Comparison of ENCODE assay signal across 1 cellular context in genomic region chr15:29820802-29821160, GRCh38.
TF ChIP-seq lines count a peak whose summit lies in the region.

No MANE protein-coding gene starts in this region.

TF ChIP-seq in GM23338, 12 proteins besides CTCF, POLR2A, EP300 and RAD21 (continued from another document):
- TF ChIP-seq, protein P1, sequence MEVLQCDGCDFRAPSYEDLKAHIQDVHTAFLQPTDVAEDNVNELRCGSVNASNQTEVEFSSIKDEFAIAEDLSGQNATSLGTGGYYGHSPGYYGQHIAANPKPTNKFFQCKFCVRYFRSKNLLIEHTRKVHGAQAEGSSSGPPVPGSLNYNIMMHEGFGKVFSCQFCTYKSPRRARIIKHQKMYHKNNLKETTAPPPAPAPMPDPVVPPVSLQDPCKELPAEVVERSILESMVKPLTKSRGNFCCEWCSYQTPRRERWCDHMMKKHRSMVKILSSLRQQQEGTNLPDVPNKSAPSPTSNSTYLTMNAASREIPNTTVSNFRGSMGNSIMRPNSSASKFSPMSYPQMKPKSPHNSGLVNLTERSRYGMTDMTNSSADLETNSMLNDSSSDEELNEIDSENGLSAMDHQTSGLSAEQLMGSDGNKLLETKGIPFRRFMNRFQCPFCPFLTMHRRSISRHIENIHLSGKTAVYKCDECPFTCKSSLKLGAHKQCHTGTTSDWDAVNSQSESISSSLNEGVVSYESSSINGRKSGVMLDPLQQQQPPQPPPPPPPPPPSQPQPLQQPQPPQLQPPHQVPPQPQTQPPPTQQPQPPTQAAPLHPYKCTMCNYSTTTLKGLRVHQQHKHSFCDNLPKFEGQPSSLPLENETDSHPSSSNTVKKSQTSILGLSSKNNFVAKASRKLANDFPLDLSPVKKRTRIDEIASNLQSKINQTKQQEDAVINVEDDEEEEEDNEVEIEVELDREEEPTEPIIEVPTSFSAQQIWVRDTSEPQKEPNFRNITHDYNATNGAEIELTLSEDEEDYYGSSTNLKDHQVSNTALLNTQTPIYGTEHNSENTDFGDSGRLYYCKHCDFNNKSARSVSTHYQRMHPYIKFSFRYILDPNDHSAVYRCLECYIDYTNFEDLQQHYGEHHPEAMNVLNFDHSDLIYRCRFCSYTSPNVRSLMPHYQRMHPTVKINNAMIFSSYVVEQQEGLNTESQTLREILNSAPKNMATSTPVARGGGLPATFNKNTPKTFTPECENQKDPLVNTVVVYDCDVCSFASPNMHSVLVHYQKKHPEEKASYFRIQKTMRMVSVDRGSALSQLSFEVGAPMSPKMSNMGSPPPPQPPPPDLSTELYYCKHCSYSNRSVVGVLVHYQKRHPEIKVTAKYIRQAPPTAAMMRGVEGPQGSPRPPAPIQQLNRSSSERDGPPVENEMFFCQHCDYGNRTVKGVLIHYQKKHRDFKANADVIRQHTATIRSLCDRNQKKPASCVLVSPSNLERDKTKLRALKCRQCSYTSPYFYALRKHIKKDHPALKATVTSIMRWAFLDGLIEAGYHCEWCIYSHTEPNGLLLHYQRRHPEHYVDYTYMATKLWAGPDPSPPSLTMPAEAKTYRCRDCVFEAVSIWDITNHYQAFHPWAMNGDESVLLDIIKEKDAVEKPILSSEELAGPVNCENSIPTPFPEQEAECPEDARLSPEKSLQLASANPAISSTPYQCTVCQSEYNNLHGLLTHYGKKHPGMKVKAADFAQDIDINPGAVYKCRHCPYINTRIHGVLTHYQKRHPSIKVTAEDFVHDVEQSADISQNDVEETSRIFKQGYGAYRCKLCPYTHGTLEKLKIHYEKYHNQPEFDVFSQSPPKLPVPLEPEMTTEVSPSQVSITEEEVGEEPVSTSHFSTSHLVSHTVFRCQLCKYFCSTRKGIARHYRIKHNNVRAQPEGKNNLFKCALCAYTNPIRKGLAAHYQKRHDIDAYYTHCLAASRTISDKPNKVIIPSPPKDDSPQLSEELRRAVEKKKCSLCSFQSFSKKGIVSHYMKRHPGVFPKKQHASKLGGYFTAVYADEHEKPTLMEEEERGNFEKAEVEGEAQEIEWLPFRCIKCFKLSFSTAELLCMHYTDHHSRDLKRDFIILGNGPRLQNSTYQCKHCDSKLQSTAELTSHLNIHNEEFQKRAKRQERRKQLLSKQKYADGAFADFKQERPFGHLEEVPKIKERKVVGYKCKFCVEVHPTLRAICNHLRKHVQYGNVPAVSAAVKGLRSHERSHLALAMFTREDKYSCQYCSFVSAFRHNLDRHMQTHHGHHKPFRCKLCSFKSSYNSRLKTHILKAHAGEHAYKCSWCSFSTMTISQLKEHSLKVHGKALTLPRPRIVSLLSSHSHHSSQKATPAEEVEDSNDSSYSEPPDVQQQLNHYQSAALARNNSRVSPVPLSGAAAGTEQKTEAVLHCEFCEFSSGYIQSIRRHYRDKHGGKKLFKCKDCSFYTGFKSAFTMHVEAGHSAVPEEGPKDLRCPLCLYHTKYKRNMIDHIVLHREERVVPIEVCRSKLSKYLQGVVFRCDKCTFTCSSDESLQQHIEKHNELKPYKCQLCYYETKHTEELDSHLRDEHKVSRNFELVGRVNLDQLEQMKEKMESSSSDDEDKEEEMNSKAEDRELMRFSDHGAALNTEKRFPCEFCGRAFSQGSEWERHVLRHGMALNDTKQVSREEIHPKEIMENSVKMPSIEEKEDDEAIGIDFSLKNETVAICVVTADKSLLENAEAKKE (CRISPR knock-in tag; IDR thresholded peaks at IDR 0.05), result no peak
- TF ChIP-seq CREB1 (CRISPR knock-in tag; IDR thresholded peaks at IDR 0.05; ENCODE audit: low read depth) (no peak), EZH2phosphoT487 (IDR thresholded peaks at IDR 0.05; ENCODE audit: unreplicated experiment) (no peak), EZH2 (IDR thresholded peaks at IDR 0.05; ENCODE audit: low read depth, unreplicated experiment) (no peak), JUNB (IDR thresholded peaks at IDR 0.05; ENCODE audit: unreplicated experiment) (no peak), STAT1 (IDR thresholded peaks at IDR 0.05; ENCODE audit: unreplicated experiment) (no peak), POLR2AphosphoS5 (IDR thresholded peaks at IDR 0.05; ENCODE audit: low read depth) (no peak)
